7 cellular contexts compared by ENCODE assay signal in the genomic region with DNA sequence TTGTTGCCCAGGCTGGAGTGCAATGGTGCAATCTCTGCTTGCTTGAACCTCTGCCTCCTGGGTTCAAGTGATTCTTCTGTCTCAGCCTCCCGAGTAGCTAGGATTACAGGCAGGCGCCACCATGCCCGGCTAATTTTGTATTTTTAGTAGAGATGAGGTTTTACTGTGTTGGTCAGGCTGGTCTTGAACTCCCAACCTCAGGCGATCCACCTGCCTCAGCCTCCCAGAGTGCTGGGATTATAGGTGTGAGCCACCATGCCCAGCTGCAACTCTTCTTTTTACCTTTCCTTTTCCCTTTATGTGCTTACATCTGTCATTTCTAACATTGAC.
DNase-seq lines count a peak whose midpoint lies in the region; ATAC-seq, FAIRE-seq and TF ChIP-seq lines count a peak whose summit lies in the region.
"Not testable (repeated sequence)": the region's sequence is repeated elsewhere in the genome, so short reads cannot be mapped to it uniquely, and the experiment has no call there.

No MANE protein-coding gene starts in this region.

- CTCF ChIA-PET in K562 (lab: Yijun Ruan, JAX; ENCODE audit: low intra/inter-chr PET ratio), result not testable (repeated sequence)

- H3K36me3 Mint-ChIP-seq in GM23338 (ENCODE audit: low read depth); osteocyte (ENCODE audit: unreplicated experiment): not testable (repeated sequence)

- intact Hi-C loops in K562 (cut with micrococcal nuclease); esophagus muscularis mucosa (cut with DNase I): not testable (repeated sequence)

- in situ Hi-C loops in K562 (cut with MboI), result not testable (repeated sequence)

- H2AFZ ChIP-seq in GM23338; K562 (ENCODE audit: low read depth, low read length): not testable (repeated sequence)

- TF ChIP-seq POLR2A in K562 (conservative IDR thresholded peaks at IDR 0.05); esophagus muscularis mucosa (IDR thresholded peaks at IDR 0.05; ENCODE audit: low read depth): not testable (repeated sequence)

- H3K27ac ChIP-seq in GM23338 (ENCODE audit: low read depth); K562 (ENCODE audit: extremely low read depth, low read depth, low read length); esophagus muscularis mucosa (replicated peaks in 1 of 4): not testable (repeated sequence)

- not testable (repeated sequence) for H3K27me3 Mint-ChIP-seq in GM23338 (ENCODE audit: insufficient read depth, low read depth, poor library complexity); osteocyte (ENCODE audit: unreplicated experiment)

- H3K4me3 Mint-ChIP-seq in GM23338; osteocyte (ENCODE audit: unreplicated experiment): not testable (repeated sequence)

- WGBS in K562 (ENCODE audit: insufficient coverage, low coverage, missing lambda C conversion rate), result 8% methylated on average over 4 of the region's 4 CpGs
- WGBS in esophagus muscularis mucosa, result 78% methylated on average over 4 of the region's 4 CpGs

- POLR2A ChIA-PET in K562 (lab: Yijun Ruan, JAX), result not testable (repeated sequence)

- peak overlapping the region in 1 of 2 experiments; percentile 99; a peak in 1 of 4 replicates for H3K9ac ChIP-seq in K562 (ENCODE audit: insufficient read depth in 1 of 2, low read depth in 2 of 2, low read length in 2 of 2)

- H3K27me3 ChIP-seq in GM23338 (ENCODE audit: insufficient read depth); K562 (ENCODE audit: control insufficient read depth in 2 of 2, insufficient read depth in 2 of 2, low read length in 2 of 2): not testable (repeated sequence)
- H3K27me3 ChIP-seq in esophagus muscularis mucosa, result peaks cover 0 to 17% (median 0%) of the 10 kb centered on the region in 4 donors

- ATAC-seq in GM23338, K562: not testable (repeated sequence)

- BruUV-seq in K562 (replicated peaks; lab: Mats Ljungman, UMichigan), result not testable (repeated sequence)

- not testable (repeated sequence) for TF ChIP-seq EP300 in K562 (IDR thresholded peaks at IDR 0.05; ENCODE audit: low read length); esophagus muscularis mucosa (IDR thresholded peaks at IDR 0.05)

- H3K9me3 ChIP-seq in K562 (replicated peaks; ENCODE audit: control insufficient read depth, insufficient read depth, low read depth, low read length), result not testable (repeated sequence)
- H3K9me3 ChIP-seq in esophagus muscularis mucosa, result peaks cover 0 to 17% (median 14%) of the 10 kb centered on the region in 4 donors

- H4K20me1 ChIP-seq in GM23338 (replicated peaks; ENCODE audit: insufficient read depth); K562 (replicated peaks; ENCODE audit: control insufficient read depth, insufficient read depth, low read length): not testable (repeated sequence)

- H3K4me3 ChIP-seq in GM23338, result peak overlapping the region; percentile 11; the same call in 1 of the 2 replicates
- peak overlapping the region; percentile 68 for H3K4me3 ChIP-seq in K562
- H3K4me3 ChIP-seq in esophagus muscularis mucosa, result not testable (repeated sequence)

- not testable (repeated sequence) for H3K79me2 ChIP-seq in GM23338 (replicated peaks; ENCODE audit: insufficient read depth)
- H3K79me2 ChIP-seq in K562 (ENCODE audit: control insufficient read depth, insufficient read depth, low read length), result peaks cover 48% of the 10 kb centered on the region

- H3F3A ChIP-seq in GM23338 (replicated peaks; ENCODE audit: low read depth), result not testable (repeated sequence)

- TF ChIP-seq CTCF in GM23338 (conservative IDR thresholded peaks at IDR 0.05; ENCODE audit: low read depth in 2 of 2); K562 (IDR thresholded peaks at IDR 0.05 in 2 of 3, conservative IDR thresholded peaks at IDR 0.05 in 1 of 3; ENCODE audit: insufficient read depth in 2 of 3, low read depth in 1 of 3, low read length in 3 of 3); esophagus muscularis mucosa (IDR thresholded peaks at IDR 0.05); osteocyte (IDR thresholded peaks at IDR 0.05): not testable (repeated sequence)

- not testable (repeated sequence) for H3K4me1 Mint-ChIP-seq in GM23338; osteocyte (ENCODE audit: unreplicated experiment)

- DNase-seq in AG20443 (ENCODE audit: low spot score), result peak; percentile 8
- DNase-seq in GM23338 (ENCODE audit: low spot score); K562 (ENCODE audit: extremely low read depth in 1 of 4, low spot score in 3 of 4): not testable (repeated sequence)
- peak; percentile 1 for DNase-seq in NAMALWA (ENCODE audit: low spot score)
- peak; percentile 57 for DNase-seq in esophagus muscularis mucosa (ENCODE audit: extremely low spot score)
- DNase-seq in iPS-NIHi11 (ENCODE audit: low spot score), result peak; percentile 3
- peak; percentile 90 for DNase-seq in osteocyte (ENCODE audit: extremely low spot score, unreplicated experiment)

- peaks cover 31% of the 10 kb centered on the region for H3K36me3 ChIP-seq in GM23338 (ENCODE audit: insufficient read depth)
- H3K36me3 ChIP-seq in K562 (ENCODE audit: control insufficient read depth, insufficient read depth, low read length), result peaks cover 23% of the 10 kb centered on the region; the same call in 1 of the 3 replicates
- H3K36me3 ChIP-seq in esophagus muscularis mucosa, result not testable (repeated sequence)

- not testable (repeated sequence) for H3K9me1 ChIP-seq in K562 (ENCODE audit: control insufficient read depth, insufficient read depth, low read length)

- H3K27ac Mint-ChIP-seq in GM23338; osteocyte (ENCODE audit: unreplicated experiment): not testable (repeated sequence)

- H3K4me2 ChIP-seq in GM23338, result not testable (repeated sequence)
- H3K4me2 ChIP-seq in K562 (ENCODE audit: insufficient read depth, low read length), result peak overlapping the region; percentile 83

- H3K4me1 ChIP-seq in GM23338 (ENCODE audit: insufficient read depth); K562 (replicated peaks in 1 of 2; ENCODE audit: control insufficient read depth in 2 of 2, insufficient read depth in 2 of 2, low read length in 2 of 2); esophagus muscularis mucosa: not testable (repeated sequence)

- not testable (repeated sequence) for H3K9me3 Mint-ChIP-seq in GM23338; osteocyte (ENCODE audit: unreplicated experiment)

- FAIRE-seq in K562 (lab: Jason Lieb, UNC), result not testable (repeated sequence)

- TF ChIP-seq RAD21 in K562 (CRISPR knock-in tag; conservative IDR thresholded peaks at IDR 0.05 in 1 of 2, IDR thresholded peaks at IDR 0.05 in 1 of 2), result not testable (repeated sequence)

- not testable (repeated sequence) for H3K9me2 ChIP-seq in GM23338 (ENCODE audit: insufficient read depth)
